9 cellular contexts compared by ENCODE assay signal in genomic region chr5:62460578-62460983, GRCh38. TPM values are rescaled to one million over a fixed set of nuclear protein-coding genes. Genes with fewer than 3 reads are reported as not detected.
A peak's percentile ranks its signal among the peaks of the same experiment; 100 is the strongest.
DNase-seq lines count a peak whose midpoint lies in the region; ATAC-seq and TF ChIP-seq lines count a peak whose summit lies in the region.
"Had no signal": no experiment of that assay in that cellular context is flagged by ENCODE, and none has a peak within 500 bp of the region (broad histone marks: within the 10 kb centered on the region; RNA-seq: fewer than 3 reads in every experiment).

No MANE protein-coding gene starts in this region.

- no peak for TF ChIP-seq POLR2A in spleen (IDR thresholded peaks at IDR 0.05)

- no peaks in the 10 kb centered on the region for H3K27me3 Mint-ChIP-seq in WTC11 (ENCODE audit: low read depth)
- H3K27me3 Mint-ChIP-seq: naive thymus-derived CD8-positive, alpha-beta T cell had no signal

- H3K9me3 Mint-ChIP-seq in WTC11 = no peaks in the 10 kb centered on the region
- H3K9me3 Mint-ChIP-seq: naive thymus-derived CD8-positive, alpha-beta T cell had no signal

- H3K27ac ChIP-seq in right atrium auricular region = no peak overlapping the region
- H3K27ac ChIP-seq in spleen = no peak overlapping the region

- no peak overlapping the region for H3K4me3 Mint-ChIP-seq in WTC11
- H3K4me3 Mint-ChIP-seq: naive thymus-derived CD8-positive, alpha-beta T cell had no signal

- intact Hi-C loops in spleen (cut with DNase I; ENCODE audit: low total_unique reads) = loop anchor here (5.0 kb wide), 1 partner anchor 317 kb away; no protein-coding TSS in a partner anchor

- peak; percentile 85 for ATAC-seq in WTC11
- ATAC-seq: naive thymus-derived CD8-positive, alpha-beta T cell had no signal

- H3K36me3 ChIP-seq in right atrium auricular region (no peaks in the 10 kb centered on the region), spleen (peaks cover 0 to 29% (median 2%) of the 10 kb centered on the region in 6 donors)

- H3K4me3 ChIP-seq in right atrium auricular region (no peak overlapping the region), spleen (no peak overlapping the region)

- TF ChIP-seq CTCF in GM12872 (IDR thresholded peaks at IDR 0.05; ENCODE audit: insufficient read depth, low read depth, low read length) (peak; percentile 72), WTC11 (IDR thresholded peaks at IDR 0.05) (peak; percentile 58; the same call in 1 of the 2 replicates), right atrium auricular region (IDR thresholded peaks at IDR 0.05) (peak; percentile 71 to 79), spleen (IDR thresholded peaks at IDR 0.05 in 8 of 11, conservative IDR thresholded peaks at IDR 0.05 in 3 of 11) (peak; percentile 21 to 88 (median 68))

- H3K27me3 ChIP-seq in right atrium auricular region (no peaks in the 10 kb centered on the region), spleen (replicated peaks in 1 of 7) (no peaks in the 10 kb centered on the region)

- no peaks in the 10 kb centered on the region for H3K4me1 ChIP-seq in right atrium auricular region
- peaks cover 0 to 5% (median 1%) of the 10 kb centered on the region in 6 donors for H3K4me1 ChIP-seq in spleen

- no peaks in the 10 kb centered on the region for H3K36me3 Mint-ChIP-seq in WTC11

- peaks cover 16% of the 10 kb centered on the region for H3K4me1 Mint-ChIP-seq in WTC11

- H3K27ac Mint-ChIP-seq in WTC11 = no peak overlapping the region; the same call in 1 of the 2 replicates

- H3K9me3 ChIP-seq in right atrium auricular region (no peaks in the 10 kb centered on the region), spleen (no peaks in the 10 kb centered on the region)

- POLR2A ChIA-PET in HEK293T (lab: Yijun Ruan, JAX) (interaction anchor here (0.7 kb wide), 1 partner anchor 30 kb away, joined by 3 read pairs; no protein-coding TSS in a partner anchor), WTC11 (lab: Charles Lee) (no interaction called here)

- DNase-seq in AG08395 (ENCODE audit: low spot score) = peak; percentile 44
- DNase-seq in HEK293T (ENCODE audit: extremely low spot score) = peak; percentile 22
- DNase-seq in LoVo (ENCODE audit: low spot score) = peak; percentile 41
- no peak for DNase-seq in WTC11 (ENCODE audit: low spot score)
- DNase-seq in right atrium auricular region (ENCODE audit: low spot score) = no peak
- DNase-seq in spleen = no peak
- DNase-seq in 8988T = no peak

- CTCF ChIA-PET in HEK293T (lab: Yijun Ruan, JAX) (interaction anchor here (0.6 to 0.7 kb wide), 3 partner anchors 27 to 47 kb away, joined by 3 to 4 read pairs (median 3); no protein-coding TSS in a partner anchor), WTC11 (lab: Charles Lee) (interaction anchor here (0.6 to 2.8 kb wide), 21 partner anchors 9 to 319 kb away, joined by 3 to 30 read pairs (median 4); partner anchors contain the start of genes DIMT1 and LRRC70)

TF ChIP-seq in HEK293T, 16 proteins besides CTCF, POLR2A, EP300 and RAD21:
- no peak for TF ChIP-seq ARNT (IDR thresholded peaks at IDR 0.05)
- no peak for TF ChIP-seq HDGF (IDR thresholded peaks at IDR 0.05; ENCODE audit: borderline replicate concordance)
- TF ChIP-seq CTBP1 (IDR thresholded peaks at IDR 0.05; ENCODE audit: borderline replicate concordance) = no peak
- TF ChIP-seq NFRKB (IDR thresholded peaks at IDR 0.05) = no peak
- no peak for TF ChIP-seq ZNF384 (IDR thresholded peaks at IDR 0.05)
- no peak for TF ChIP-seq BHLHE40 (IDR thresholded peaks at IDR 0.05; ENCODE audit: borderline replicate concordance)
- no peak for TF ChIP-seq LEF1 (IDR thresholded peaks at IDR 0.05; ENCODE audit: borderline replicate concordance)
TF ChIP-seq in HEK293T: peak in this region for 0.

TF ChIP-seq in WTC11, 78 proteins besides CTCF, POLR2A, EP300 and RAD21:
- TF ChIP-seq ZNF532 (CRISPR knock-in tag; IDR thresholded peaks at IDR 0.05; ENCODE audit: borderline replicate concordance) = no peak
- no peak for TF ChIP-seq SMAD4 (CRISPR knock-in tag; IDR thresholded peaks at IDR 0.05)
TF ChIP-seq in WTC11: peak in this region for 0.

RNA-seq across cellular contexts. Expression of gene IPO11, which starts 48.0 kb away (rescaled TPM):
- total RNA-seq in WTC11 (2021) (52.6 to 61.9 TPM (median 60.0 TPM) in 3 replicates), right atrium auricular region (10 to 100 TPM; 19.2 to 24.6 TPM), spleen (10 to 100 TPM; 26.4 to 42.2 (median 37.2) TPM)
- polyA plus RNA-seq in spleen = 10 to 100 TPM in 2 of 3 donors, 1 to 10 TPM in 1; 7.8 to 22.4 (median 11.8) TPM

RNA-seq across cellular contexts. Expression of gene DIMT1, which starts 56.9 kb away (rescaled TPM):
- total RNA-seq in WTC11 (2021) (30.3 to 33.9 TPM (median 31.1 TPM) in 3 replicates), right atrium auricular region (10 to 100 TPM; 23.0 to 25.1 TPM), spleen (10 to 100 TPM; 24.0 to 30.0 (median 25.8) TPM)
- 10 to 100 TPM; 11.0 to 16.7 (median 16.0) TPM for polyA plus RNA-seq in spleen

Comparison
In these comparisons a context has a peak if more than half of its experiments do, and no peak if none do; other contexts are left out.
1. DNase-seq: peak in AG08395 (single experiment), HEK293T (single experiment) and LoVo (single experiment); none in WTC11 (single experiment), right atrium auricular region (single experiment), spleen (single experiment) and 8988T (single experiment).
2. Peak in every context shown above with its lines, with median percentiles within 50 percentile points of each other: CTCF ChIP-seq.